ENCODE assay signal across 1 cellular context in the genomic region with DNA sequence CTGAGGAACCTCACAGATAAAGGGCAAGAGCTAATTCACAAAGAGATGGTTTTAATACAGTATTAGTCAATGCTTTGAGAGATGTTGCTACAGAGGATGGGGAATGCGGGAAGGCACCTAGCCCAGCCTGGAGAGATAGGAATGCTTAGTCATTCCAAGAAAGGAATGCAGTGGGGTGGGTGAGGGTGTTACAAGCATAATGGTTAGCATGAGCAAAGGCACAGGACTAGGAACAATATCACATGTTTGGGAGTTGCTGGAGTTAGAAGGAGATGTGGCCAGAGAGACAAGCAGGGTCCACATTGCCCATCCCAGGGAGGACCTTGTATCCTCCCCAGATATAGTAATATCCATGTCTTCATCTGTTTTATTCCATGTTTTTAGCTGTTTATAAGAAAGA.
TF ChIP-seq lines count a peak whose summit lies in the region.

No MANE protein-coding gene starts in this region.

TF ChIP-seq in WTC11, 78 proteins besides CTCF, POLR2A, EP300 and RAD21 (continued from another document):
- TF ChIP-seq ZNF532 (CRISPR knock-in tag; IDR thresholded peaks at IDR 0.05; ENCODE audit: borderline replicate concordance): 0 out of 2 replicates have a peak, but pooled peaks have one; percentile 57
- TF ChIP-seq, protein P1, sequence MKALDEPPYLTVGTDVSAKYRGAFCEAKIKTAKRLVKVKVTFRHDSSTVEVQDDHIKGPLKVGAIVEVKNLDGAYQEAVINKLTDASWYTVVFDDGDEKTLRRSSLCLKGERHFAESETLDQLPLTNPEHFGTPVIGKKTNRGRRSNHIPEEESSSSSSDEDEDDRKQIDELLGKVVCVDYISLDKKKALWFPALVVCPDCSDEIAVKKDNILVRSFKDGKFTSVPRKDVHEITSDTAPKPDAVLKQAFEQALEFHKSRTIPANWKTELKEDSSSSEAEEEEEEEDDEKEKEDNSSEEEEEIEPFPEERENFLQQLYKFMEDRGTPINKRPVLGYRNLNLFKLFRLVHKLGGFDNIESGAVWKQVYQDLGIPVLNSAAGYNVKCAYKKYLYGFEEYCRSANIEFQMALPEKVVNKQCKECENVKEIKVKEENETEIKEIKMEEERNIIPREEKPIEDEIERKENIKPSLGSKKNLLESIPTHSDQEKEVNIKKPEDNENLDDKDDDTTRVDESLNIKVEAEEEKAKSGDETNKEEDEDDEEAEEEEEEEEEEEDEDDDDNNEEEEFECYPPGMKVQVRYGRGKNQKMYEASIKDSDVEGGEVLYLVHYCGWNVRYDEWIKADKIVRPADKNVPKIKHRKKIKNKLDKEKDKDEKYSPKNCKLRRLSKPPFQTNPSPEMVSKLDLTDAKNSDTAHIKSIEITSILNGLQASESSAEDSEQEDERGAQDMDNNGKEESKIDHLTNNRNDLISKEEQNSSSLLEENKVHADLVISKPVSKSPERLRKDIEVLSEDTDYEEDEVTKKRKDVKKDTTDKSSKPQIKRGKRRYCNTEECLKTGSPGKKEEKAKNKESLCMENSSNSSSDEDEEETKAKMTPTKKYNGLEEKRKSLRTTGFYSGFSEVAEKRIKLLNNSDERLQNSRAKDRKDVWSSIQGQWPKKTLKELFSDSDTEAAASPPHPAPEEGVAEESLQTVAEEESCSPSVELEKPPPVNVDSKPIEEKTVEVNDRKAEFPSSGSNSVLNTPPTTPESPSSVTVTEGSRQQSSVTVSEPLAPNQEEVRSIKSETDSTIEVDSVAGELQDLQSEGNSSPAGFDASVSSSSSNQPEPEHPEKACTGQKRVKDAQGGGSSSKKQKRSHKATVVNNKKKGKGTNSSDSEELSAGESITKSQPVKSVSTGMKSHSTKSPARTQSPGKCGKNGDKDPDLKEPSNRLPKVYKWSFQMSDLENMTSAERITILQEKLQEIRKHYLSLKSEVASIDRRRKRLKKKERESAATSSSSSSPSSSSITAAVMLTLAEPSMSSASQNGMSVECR (CRISPR knock-in tag; IDR thresholded peaks at IDR 0.05; ENCODE audit: borderline replicate concordance): no peak
- TF ChIP-seq NFE2L1 (CRISPR knock-in tag; IDR thresholded peaks at IDR 0.05): peak; percentile 98
- no peak for TF ChIP-seq SP1 (CRISPR knock-in tag; conservative IDR thresholded peaks at IDR 0.05)
- peak; percentile 63; the same call in 1 of the 2 replicates for TF ChIP-seq TEAD1 (CRISPR knock-in tag; IDR thresholded peaks at IDR 0.05)
